Comparison of ENCODE assay signal across 26 cellular contexts in genomic region chr3:94431831-94432230, GRCh38.
"Had no signal": no experiment of that assay in that cellular context is flagged by ENCODE, and none has a peak within 500 bp of the region (broad histone marks: within the 10 kb centered on the region; RNA-seq: fewer than 3 reads in every experiment).

No MANE protein-coding gene starts in this region.

- H3K4me3 ChIP-seq: ascending aorta, dorsolateral prefrontal cortex, esophagus muscularis mucosa, heart left ventricle, ovary, prostate gland, right atrium auricular region, thoracic aorta, vagina had no signal

- H3K9me3 ChIP-seq: ascending aorta, esophagus muscularis mucosa, heart left ventricle, neutrophil, ovary, prostate gland, right atrium auricular region, thoracic aorta, vagina had no signal

- H3K27me3 ChIP-seq: ascending aorta, brain microvascular endothelial cell, esophagus muscularis mucosa, heart left ventricle, neutrophil, ovary, right atrium auricular region, vagina had no signal

- H3K27ac Mint-ChIP-seq: activated CD4-positive, alpha-beta memory T cell treated with anti-CD3 and anti-CD28 coated beads, Interleukin-2, amount 10 ng/mL, durations not matched to agents 7 days and 5 days; activated CD4-positive, alpha-beta T cell treated with anti-CD3 and anti-CD28 coated beads, Interleukin-2, amount 10 ng/mL, durations not matched to agents 24 days and 14 days; activated naive CD4-positive, alpha-beta T cell treated with anti-CD3 and anti-CD28 coated beads, Interleukin-2, amount 10 ng/mL, durations not matched to agents 7 days and 5 days; natural killer cell treated with Interleukin-12 subunit alpha and Interleukin-12 subunit beta and Interleukin-15 and Interleukin-18, amount 100 ng/mL, for 72 hours; type B pancreatic cell had no signal

- H3K4me3 Mint-ChIP-seq: activated CD4-positive, alpha-beta memory T cell treated with anti-CD3 and anti-CD28 coated beads, Interleukin-2, amount 10 ng/mL, durations not matched to agents 7 days and 5 days; activated CD4-positive, alpha-beta T cell treated with anti-CD3 and anti-CD28 coated beads, Interleukin-2, amount 10 ng/mL, durations not matched to agents 24 days and 14 days; activated naive CD4-positive, alpha-beta T cell treated with anti-CD3 and anti-CD28 coated beads, Interleukin-2, amount 10 ng/mL, durations not matched to agents 7 days and 5 days; natural killer cell treated with Interleukin-12 subunit alpha and Interleukin-12 subunit beta and Interleukin-15 and Interleukin-18, amount 100 ng/mL, for 72 hours; type B pancreatic cell had no signal

- DNase-seq: activated CD4-positive, alpha-beta memory T cell treated with anti-CD3 and anti-CD28 coated beads, Interleukin-2, amount 10 ng/mL, durations not matched to agents 7 days and 5 days; activated CD4-positive, alpha-beta T cell treated with anti-CD3 and anti-CD28 coated beads, Interleukin-2, amount 10 ng/mL, durations not matched to agents 24 days and 14 days; activated effector memory CD4-positive, alpha-beta T cell treated with anti-CD3 and anti-CD28 coated beads, Interleukin-2, amount 50 U/mL, for 16 hours; activated naive CD4-positive, alpha-beta T cell treated with anti-CD3 and anti-CD28 coated beads, Interleukin-2, amount 10 ng/mL, durations not matched to agents 7 days and 5 days; activated T-cell treated with anti-CD3 and anti-CD28 coated beads for 4 hours; brain microvascular endothelial cell; caudate nucleus; dorsolateral prefrontal cortex; heart left ventricle; kidney; midbrain; ovary; stimulated activated CD4-positive, alpha-beta T cell treated with anti-CD3 and anti-CD28 coated beads, Interleukin-4, amount 100 ng/mL, for 24 hours; stimulated activated naive CD4-positive, alpha-beta T cell treated with Interleukin-2 at 50 U/mL for 16 hours had no signal

- H3K27ac ChIP-seq: ascending aorta, brain microvascular endothelial cell, dorsolateral prefrontal cortex, esophagus muscularis mucosa, neutrophil, ovary, prostate gland, right atrium auricular region, thoracic aorta, vagina, VCaP had no signal

- H3K27me3 Mint-ChIP-seq: activated CD4-positive, alpha-beta memory T cell treated with anti-CD3 and anti-CD28 coated beads, Interleukin-2, amount 10 ng/mL, durations not matched to agents 7 days and 5 days; activated CD4-positive, alpha-beta T cell treated with anti-CD3 and anti-CD28 coated beads, Interleukin-2, amount 10 ng/mL, durations not matched to agents 24 days and 14 days; activated naive CD4-positive, alpha-beta T cell treated with anti-CD3 and anti-CD28 coated beads, Interleukin-2, amount 10 ng/mL, durations not matched to agents 7 days and 5 days; natural killer cell treated with Interleukin-12 subunit alpha and Interleukin-12 subunit beta and Interleukin-15 and Interleukin-18, amount 100 ng/mL, for 72 hours; type B pancreatic cell had no signal

- ATAC-seq: activated CD4-positive, CD25-positive, alpha-beta regulatory T cell treated with anti-CD3 and anti-CD28 coated beads, Interleukin-2, amount 50 U/mL, for 24 hours; heart left ventricle; left lobe of liver; natural killer cell treated with Interleukin-12 subunit alpha and Interleukin-12 subunit beta and Interleukin-15 and Interleukin-18, amount 100 ng/mL, for 72 hours had no signal

- H3K4me1 ChIP-seq: ascending aorta, heart left ventricle, prostate gland, right atrium auricular region, vagina had no signal

- H3K36me3 ChIP-seq: ascending aorta, brain microvascular endothelial cell, esophagus muscularis mucosa, heart left ventricle, neutrophil, ovary, prostate gland, right atrium auricular region, thoracic aorta, vagina had no signal

- H3K9me3 Mint-ChIP-seq: activated CD4-positive, alpha-beta memory T cell treated with anti-CD3 and anti-CD28 coated beads, Interleukin-2, amount 10 ng/mL, durations not matched to agents 7 days and 5 days; activated CD4-positive, alpha-beta T cell treated with anti-CD3 and anti-CD28 coated beads, Interleukin-2, amount 10 ng/mL, durations not matched to agents 24 days and 14 days; activated naive CD4-positive, alpha-beta T cell treated with anti-CD3 and anti-CD28 coated beads, Interleukin-2, amount 10 ng/mL, durations not matched to agents 7 days and 5 days had no signal

- H3K4me1 Mint-ChIP-seq: activated CD4-positive, alpha-beta memory T cell treated with anti-CD3 and anti-CD28 coated beads, Interleukin-2, amount 10 ng/mL, durations not matched to agents 7 days and 5 days; activated CD4-positive, alpha-beta T cell treated with anti-CD3 and anti-CD28 coated beads, Interleukin-2, amount 10 ng/mL, durations not matched to agents 24 days and 14 days; activated naive CD4-positive, alpha-beta T cell treated with anti-CD3 and anti-CD28 coated beads, Interleukin-2, amount 10 ng/mL, durations not matched to agents 7 days and 5 days had no signal

- H3K36me3 Mint-ChIP-seq: activated naive CD4-positive, alpha-beta T cell treated with anti-CD3 and anti-CD28 coated beads, Interleukin-2, amount 10 ng/mL, durations not matched to agents 7 days and 5 days had no signal
